In the genomic region with DNA sequence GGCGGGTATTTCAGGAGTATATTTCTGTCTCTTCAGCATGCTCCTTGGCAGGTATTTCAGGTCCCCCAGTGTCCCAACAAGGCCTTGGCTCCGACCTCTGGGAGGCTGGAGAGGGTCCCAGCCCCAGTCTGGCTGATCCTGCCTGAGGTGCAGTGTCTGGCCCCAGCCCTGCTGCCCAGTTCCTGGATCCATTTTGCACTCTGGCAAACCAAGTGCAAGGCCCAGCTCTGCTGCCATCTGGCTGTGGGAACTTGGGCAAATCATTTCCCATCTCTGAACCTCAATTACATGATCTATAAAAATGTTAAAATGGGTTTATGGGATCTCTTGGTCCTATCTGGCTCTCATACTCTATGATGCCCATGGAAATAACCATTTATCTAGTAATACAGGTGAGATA, we compare ENCODE assay signal across 10 cellular contexts.
DNase-seq lines count a peak whose midpoint lies in the region; ATAC-seq and TF ChIP-seq lines count a peak whose summit lies in the region.
"Had no signal": no experiment of that assay in that cellular context is flagged by ENCODE, and none has a peak within 500 bp of the region (broad histone marks: within the 10 kb centered on the region; RNA-seq: fewer than 3 reads in every experiment).

No MANE protein-coding gene starts in this region.

- peak overlapping the region in 2 of 3 donors; percentile 2 to 72 for H3K27ac ChIP-seq in thyroid gland
- H3K27ac ChIP-seq in CD4-positive, alpha-beta memory T cell (ENCODE audit: low read depth, low read length): no peak overlapping the region

- WGBS in thyroid gland, 2 donors: 27 to 78% methylated on average over 2 of the region's 2 CpGs

- peaks cover 10% of the 10 kb centered on the region for H3K27me3 Mint-ChIP-seq in activated CD4-positive, alpha-beta T cell treated with anti-CD3 and anti-CD28 coated beads, Interleukin-2, amount 10 ng/mL, durations not matched to agents 7 days and 5 days
- H3K27me3 Mint-ChIP-seq in CD4-positive, alpha-beta memory T cell: peaks cover 1 to 2% of the 10 kb centered on the region in 2 donors

- H3K9me3 ChIP-seq in thyroid gland: no peaks in the 10 kb centered on the region
- H3K9me3 ChIP-seq in CD4-positive, alpha-beta memory T cell (ENCODE audit: control insufficient read depth in 1 of 2, low read length in 2 of 2): no peaks in the 10 kb centered on the region

- DNase-seq in activated CD4-positive, alpha-beta T cell treated with anti-CD3 and anti-CD28 coated beads, Interleukin-2, amount 10 ng/mL, durations not matched to agents 7 days and 5 days: no peak
- DNase-seq in activated CD4-positive, alpha-beta T cell treated with anti-CD3 and anti-CD28 coated beads, Interleukin-2, amount 50 U/mL, for 48 hours: no peak
- DNase-seq in RKO (ENCODE audit: low spot score) (peak; percentile 28), fibroblast of pulmonary artery (ENCODE audit: low read depth) (peak; percentile 33), thyroid gland (no peak), NCI-H2196 (lab: John Stamatoyannopoulos, UW; ENCODE audit: unreplicated experiment) (no peak)
- DNase-seq in CD4-positive, alpha-beta memory T cell: no peak

- no peaks in the 10 kb centered on the region for H3K36me3 Mint-ChIP-seq in activated CD4-positive, alpha-beta T cell treated with anti-CD3 and anti-CD28 coated beads, Interleukin-2, amount 10 ng/mL, durations not matched to agents 7 days and 5 days (ENCODE audit: low read depth)
- H3K36me3 Mint-ChIP-seq in CD4-positive, alpha-beta memory T cell: no peaks in the 10 kb centered on the region
- H3K36me3 Mint-ChIP-seq: activated naive CD4-positive, alpha-beta T cell treated with anti-CD3 and anti-CD28 coated beads, Interleukin-2, amount 50 U/mL, for 24 hours; CD14-positive monocyte had no signal

- H3K27me3 ChIP-seq in thyroid gland: no peaks in the 10 kb centered on the region
- no peaks in the 10 kb centered on the region for H3K27me3 ChIP-seq in CD4-positive, alpha-beta memory T cell (ENCODE audit: insufficient read depth, low read length)

- no peak overlapping the region for H3K4me3 Mint-ChIP-seq in activated CD4-positive, alpha-beta T cell treated with anti-CD3 and anti-CD28 coated beads, Interleukin-2, amount 10 ng/mL, durations not matched to agents 7 days and 5 days
- no peak overlapping the region for H3K4me3 Mint-ChIP-seq in CD4-positive, alpha-beta memory T cell
- H3K4me3 Mint-ChIP-seq: activated naive CD4-positive, alpha-beta T cell treated with anti-CD3 and anti-CD28 coated beads, Interleukin-2, amount 50 U/mL, for 24 hours; CD14-positive monocyte had no signal

- H3K4me3 ChIP-seq in fibroblast of pulmonary artery (replicated peaks; ENCODE audit: low read depth, low read length) (no peak overlapping the region), thyroid gland (replicated peaks in 1 of 3) (no peak overlapping the region)
- H3K4me3 ChIP-seq in CD4-positive, alpha-beta memory T cell (ENCODE audit: low read length in 2 of 2): no peak overlapping the region

- TF ChIP-seq CTCF in fibroblast of pulmonary artery (IDR thresholded peaks at IDR 0.05; ENCODE audit: low read length, missing control alignments) (peak; percentile 55), thyroid gland (IDR thresholded peaks at IDR 0.05) (peak in 3 of 6 experiments; percentile 10 to 32 (median 27))

- peaks cover 4% of the 10 kb centered on the region for H3K4me1 Mint-ChIP-seq in activated CD4-positive, alpha-beta T cell treated with anti-CD3 and anti-CD28 coated beads, Interleukin-2, amount 10 ng/mL, durations not matched to agents 7 days and 5 days
- no peaks in the 10 kb centered on the region for H3K4me1 Mint-ChIP-seq in CD4-positive, alpha-beta memory T cell
- H3K4me1 Mint-ChIP-seq: activated naive CD4-positive, alpha-beta T cell treated with anti-CD3 and anti-CD28 coated beads, Interleukin-2, amount 50 U/mL, for 24 hours; CD14-positive monocyte had no signal

- ATAC-seq in GM21576 (IDR thresholded peaks at IDR 0.05; ENCODE audit: unreplicated experiment): no peak

- no peak for TF ChIP-seq POLR2A in thyroid gland (IDR thresholded peaks at IDR 0.05)

- peaks cover 49 to 86% of the 10 kb centered on the region in 2 donors for H3K4me1 ChIP-seq in thyroid gland
- no peaks in the 10 kb centered on the region for H3K4me1 ChIP-seq in CD4-positive, alpha-beta memory T cell (ENCODE audit: insufficient read depth, low read length)

- no peaks in the 10 kb centered on the region for H3K36me3 ChIP-seq in thyroid gland
- no peaks in the 10 kb centered on the region for H3K36me3 ChIP-seq in CD4-positive, alpha-beta memory T cell (ENCODE audit: insufficient read depth, low read length)

- POLR2A ChIA-PET in activated CD4-positive, alpha-beta T cell treated with anti-CD3 and anti-CD28 coated beads, Interleukin-2, amount 10 ng/mL, durations not matched to agents 7 days and 5 days (lab: Charles Lee): no interaction called here
- POLR2A ChIA-PET in CD4-positive, alpha-beta memory T cell (lab: Charles Lee; ENCODE audit: partially characterized antibody): no interaction called here

- CTCF ChIA-PET in activated CD4-positive, alpha-beta T cell treated with anti-CD3 and anti-CD28 coated beads, Interleukin-2, amount 10 ng/mL, durations not matched to agents 7 days and 5 days (lab: Charles Lee): no interaction called here
- CTCF ChIA-PET in CD4-positive, alpha-beta memory T cell (lab: Charles Lee; ENCODE audit: partially characterized antibody): no interaction called here

- peak overlapping the region; percentile 21 for H3K27ac Mint-ChIP-seq in activated CD4-positive, alpha-beta T cell treated with anti-CD3 and anti-CD28 coated beads, Interleukin-2, amount 10 ng/mL, durations not matched to agents 7 days and 5 days
- H3K27ac Mint-ChIP-seq in CD4-positive, alpha-beta memory T cell: no peak overlapping the region
- H3K27ac Mint-ChIP-seq: activated naive CD4-positive, alpha-beta T cell treated with anti-CD3 and anti-CD28 coated beads, Interleukin-2, amount 50 U/mL, for 24 hours; CD14-positive monocyte had no signal

- intact Hi-C loops in thyroid gland (cut with DNase I): no loop called here
- intact Hi-C loops in CD4-positive, alpha-beta memory T cell (cut with micrococcal nuclease): no loop called here

- H3K9me3 Mint-ChIP-seq in activated CD4-positive, alpha-beta T cell treated with anti-CD3 and anti-CD28 coated beads, Interleukin-2, amount 10 ng/mL, durations not matched to agents 7 days and 5 days: no peaks in the 10 kb centered on the region
- H3K9me3 Mint-ChIP-seq in CD4-positive, alpha-beta memory T cell: no peaks in the 10 kb centered on the region
- H3K9me3 Mint-ChIP-seq: activated naive CD4-positive, alpha-beta T cell treated with anti-CD3 and anti-CD28 coated beads, Interleukin-2, amount 50 U/mL, for 24 hours; CD14-positive monocyte had no signal

Comparison
In these comparisons a context has a peak if more than half of its experiments do, and no peak if none do; other contexts are left out.
1. DNase-seq: peak in RKO (single experiment) and fibroblast of pulmonary artery (single experiment); none in activated CD4-positive, alpha-beta T cell treated with anti-CD3 and anti-CD28 coated beads, Interleukin-2, amount 10 ng/mL, durations not matched to agents 7 days and 5 days (single experiment), activated CD4-positive, alpha-beta T cell treated with anti-CD3 and anti-CD28 coated beads, Interleukin-2, amount 50 U/mL, for 48 hours (0 of 2), thyroid gland (0 of 2), NCI-H2196 (single experiment) and CD4-positive, alpha-beta memory T cell (0 of 5).